ENCODE assay signal across 15 cellular contexts in the genomic region with DNA sequence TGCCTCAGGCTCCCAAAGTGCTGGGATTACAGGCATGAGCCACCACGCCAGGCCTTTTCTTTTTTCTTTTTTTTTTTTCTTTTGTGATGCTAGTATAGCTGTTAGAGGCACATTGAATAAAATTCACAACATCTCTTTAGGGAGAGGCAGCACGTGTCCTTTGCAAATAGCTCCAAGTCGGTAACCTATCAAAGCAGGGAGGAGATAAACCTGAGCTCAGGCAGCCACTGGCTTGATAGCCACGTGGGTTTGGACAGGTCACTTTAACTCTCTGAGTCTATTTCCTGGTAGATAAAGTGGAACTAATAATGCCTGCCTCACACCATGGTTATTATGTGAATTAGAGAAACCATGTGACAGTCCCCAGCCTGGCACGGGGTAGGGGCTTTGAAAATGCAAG.
"Had no signal": no experiment of that assay in that cellular context is flagged by ENCODE, and none has a peak within 500 bp of the region (broad histone marks: within the 10 kb centered on the region; RNA-seq: fewer than 3 reads in every experiment).

No MANE protein-coding gene starts in this region.

- ATAC-seq: activated T-cell treated with anti-CD3 and anti-CD28 coated beads, Interleukin-2, amount 50 U/mL, for 4 hours; stimulated activated naive CD8-positive, alpha-beta T cell treated with anti-CD3 and anti-CD28 coated beads, Interleukin-15, amount 100 ng/mL, for 72 hours had no signal

- H3K9me3 ChIP-seq: breast epithelium, esophagus muscularis mucosa, ovary, vagina had no signal

- H3K9ac ChIP-seq: neural progenitor cell had no signal

- H3K27me3 ChIP-seq: breast epithelium, ovary, vagina had no signal

- H3K4me1 ChIP-seq: breast epithelium had no signal

- H3K27ac ChIP-seq: breast epithelium, dorsolateral prefrontal cortex, esophagus muscularis mucosa, neural progenitor cell, ovary, vagina had no signal

- H3K36me3 ChIP-seq: breast epithelium, esophagus muscularis mucosa, neural progenitor cell, ovary, vagina had no signal

- DNase-seq: activated CD4-positive, alpha-beta T cell treated with anti-CD3 and anti-CD28 coated beads for 1 hour; activated CD4-positive, alpha-beta T cell treated with anti-CD3 and anti-CD28 coated beads, Interleukin-2, amount 50 U/mL, for 48 hours; activated gamma-delta T cell; activated naive CD8-positive, alpha-beta T cell treated with anti-CD3 and anti-CD28 coated beads, Interleukin-2, amount 10 ng/mL, durations not matched to agents 7 days and 5 days; activated T-cell treated with anti-CD3 and anti-CD28 coated beads, Interleukin-2, amount 50 U/mL, for 4 hours; anterior cingulate cortex; dorsolateral prefrontal cortex; ovary; stimulated activated CD4-positive, alpha-beta T cell treated with anti-CD3 and anti-CD28 coated beads, Interleukin-4, amount 100 ng/mL, for 4 hours; stimulated activated naive CD8-positive, alpha-beta T cell treated with anti-CD3 and anti-CD28 coated beads, Interleukin-15, amount 100 ng/mL, for 72 hours; T-helper 2 cell had no signal

- H3K4me3 ChIP-seq: breast epithelium, dorsolateral prefrontal cortex, esophagus muscularis mucosa, neural progenitor cell, ovary, vagina had no signal
